In genomic region chrX:129981752-129982299, GRCh38 we compare ENCODE assay signal across 9 cellular contexts. TPM values are rescaled to one million over a fixed set of nuclear protein-coding genes. Genes with fewer than 3 reads are reported as not detected.
DNase-seq lines count a peak whose midpoint lies in the region; ATAC-seq and TF ChIP-seq lines count a peak whose summit lies in the region.
"Had no signal": no experiment of that assay in that cellular context is flagged by ENCODE, and none has a peak within 500 bp of the region (broad histone marks: within the 10 kb centered on the region; RNA-seq: fewer than 3 reads in every experiment).

No MANE protein-coding gene starts in this region.

- intact Hi-C loops in activated CD8-positive, alpha-beta T cell treated with anti-CD3 and anti-CD28 coated beads for 36 hours (cut with micrococcal nuclease): loop anchor here (10.0 kb wide), 1 partner anchor 47 kb away; no protein-coding TSS in a partner anchor

- peak overlapping the region; percentile 40 for H3K4me3 ChIP-seq in MG63
- H3K4me3 ChIP-seq in foreskin fibroblast (ENCODE audit: low read depth in 1 of 2, low read length in 2 of 2): peak overlapping the region; percentile 47 to 66

- H3K36me3 Mint-ChIP-seq in activated CD8-positive, alpha-beta T cell treated with anti-CD3 and anti-CD28 coated beads, Interleukin-2, amount 10 ng/mL, durations not matched to agents 7 days and 5 days (ENCODE audit: low read depth): no peaks in the 10 kb centered on the region
- H3K36me3 Mint-ChIP-seq in activated CD8-positive, alpha-beta T cell treated with anti-CD3 and anti-CD28 coated beads for 36 hours (ENCODE audit: low read depth): no peaks in the 10 kb centered on the region
- H3K36me3 Mint-ChIP-seq in stimulated activated memory B cell treated with anti-CD40 and anti-IgM and Interleukin-4, amounts not matched to agents 10 μg/mL and 1 μg/mL and 100 μg/mL, for 72 hours: no peaks in the 10 kb centered on the region
- H3K36me3 Mint-ChIP-seq: naive thymus-derived CD8-positive, alpha-beta T cell had no signal

- no peak overlapping the region for H3K4me3 Mint-ChIP-seq in activated CD8-positive, alpha-beta T cell treated with anti-CD3 and anti-CD28 coated beads, Interleukin-2, amount 10 ng/mL, durations not matched to agents 7 days and 5 days
- H3K4me3 Mint-ChIP-seq in activated CD8-positive, alpha-beta T cell treated with anti-CD3 and anti-CD28 coated beads for 36 hours: no peak overlapping the region
- no peak overlapping the region for H3K4me3 Mint-ChIP-seq in stimulated activated memory B cell treated with anti-CD40 and anti-IgM and Interleukin-4, amounts not matched to agents 10 μg/mL and 1 μg/mL and 100 μg/mL, for 72 hours

- ATAC-seq in activated CD8-positive, alpha-beta T cell treated with anti-CD3 and anti-CD28 coated beads, Interleukin-2, amount 10 ng/mL, durations not matched to agents 7 days and 5 days: peak; percentile 1
- ATAC-seq in activated CD8-positive, alpha-beta T cell treated with anti-CD3 and anti-CD28 coated beads for 36 hours: no peak
- ATAC-seq in stimulated activated memory B cell treated with anti-CD40 and anti-IgM and Interleukin-4, amounts not matched to agents 10 μg/mL and 1 μg/mL and 100 μg/mL, for 72 hours: no peak

- peak overlapping the region; percentile 66 for H3K27ac Mint-ChIP-seq in activated CD8-positive, alpha-beta T cell treated with anti-CD3 and anti-CD28 coated beads, Interleukin-2, amount 10 ng/mL, durations not matched to agents 7 days and 5 days
- H3K27ac Mint-ChIP-seq in activated CD8-positive, alpha-beta T cell treated with anti-CD3 and anti-CD28 coated beads for 36 hours: no peak overlapping the region
- peak overlapping the region; percentile 80 for H3K27ac Mint-ChIP-seq in stimulated activated memory B cell treated with anti-CD40 and anti-IgM and Interleukin-4, amounts not matched to agents 10 μg/mL and 1 μg/mL and 100 μg/mL, for 72 hours

- H3K27me3 ChIP-seq in MG63: no peaks in the 10 kb centered on the region

- POLR2A ChIA-PET in activated CD8-positive, alpha-beta T cell treated with anti-CD3 and anti-CD28 coated beads, Interleukin-2, amount 10 ng/mL, durations not matched to agents 7 days and 5 days (lab: Charles Lee): interaction anchor here (1.0 kb wide), 1 partner anchor 9 kb away, joined by 5 read pairs; no protein-coding TSS in a partner anchor
- POLR2A ChIA-PET in activated CD8-positive, alpha-beta T cell treated with anti-CD3 and anti-CD28 coated beads for 36 hours (lab: Charles Lee): interaction anchor here (1.1 kb wide), 1 partner anchor 21 kb away, joined by 4 read pairs; no protein-coding TSS in a partner anchor
- POLR2A ChIA-PET in GM10248 (lab: Yijun Ruan, JAX): no interaction called here

- DNase-seq in activated CD8-positive, alpha-beta T cell treated with anti-CD3 and anti-CD28 coated beads, Interleukin-2, amount 10 ng/mL, durations not matched to agents 7 days and 5 days: no peak
- DNase-seq in activated CD8-positive, alpha-beta T cell treated with anti-CD3 and anti-CD28 coated beads for 36 hours: no peak
- DNase-seq in MG63 (no peak), foreskin fibroblast (no peak), cerebellar cortex (ENCODE audit: low spot score) (no peak), NCI-H446 (lab: John Stamatoyannopoulos, UW) (no peak), GM10248 (ENCODE audit: extremely low spot score) (no peak)

- H3K9me3 Mint-ChIP-seq in activated CD8-positive, alpha-beta T cell treated with anti-CD3 and anti-CD28 coated beads, Interleukin-2, amount 10 ng/mL, durations not matched to agents 7 days and 5 days (ENCODE audit: insufficient read depth): no peaks in the 10 kb centered on the region
- no peaks in the 10 kb centered on the region for H3K9me3 Mint-ChIP-seq in activated CD8-positive, alpha-beta T cell treated with anti-CD3 and anti-CD28 coated beads for 36 hours
- H3K9me3 Mint-ChIP-seq in stimulated activated memory B cell treated with anti-CD40 and anti-IgM and Interleukin-4, amounts not matched to agents 10 μg/mL and 1 μg/mL and 100 μg/mL, for 72 hours: no peaks in the 10 kb centered on the region

- no peaks in the 10 kb centered on the region for H3K9me3 ChIP-seq in MG63

- no peak for TF ChIP-seq CTCF in activated CD8-positive, alpha-beta T cell treated with anti-CD3 and anti-CD28 coated beads for 36 hours (IDR thresholded peaks at IDR 0.05)
- TF ChIP-seq CTCF in foreskin fibroblast (IDR thresholded peaks at IDR 0.05; ENCODE audit: low read depth, low read length): no peak
- no peak for TF ChIP-seq CTCF in GM10248 (IDR thresholded peaks at IDR 0.05; ENCODE audit: control extremely low read depth, extremely low read depth, low read depth, missing control alignments)

- CTCF ChIA-PET in activated CD8-positive, alpha-beta T cell treated with anti-CD3 and anti-CD28 coated beads, Interleukin-2, amount 10 ng/mL, durations not matched to agents 7 days and 5 days (lab: Charles Lee): no interaction called here
- CTCF ChIA-PET in activated CD8-positive, alpha-beta T cell treated with anti-CD3 and anti-CD28 coated beads for 36 hours (lab: Charles Lee): interaction anchor here (1.1 kb wide), 1 partner anchor 56 kb away, joined by 3 read pairs; no protein-coding TSS in a partner anchor
- CTCF ChIA-PET in GM10248 (lab: Yijun Ruan, JAX): interaction anchor here (1.5 kb wide), 1 partner anchor 56 kb away, joined by 3 read pairs; no protein-coding TSS in a partner anchor

- no peaks in the 10 kb centered on the region for H3K36me3 ChIP-seq in MG63

- peaks cover 28% of the 10 kb centered on the region for H3K4me1 Mint-ChIP-seq in activated CD8-positive, alpha-beta T cell treated with anti-CD3 and anti-CD28 coated beads, Interleukin-2, amount 10 ng/mL, durations not matched to agents 7 days and 5 days (ENCODE audit: low read depth)
- H3K4me1 Mint-ChIP-seq in activated CD8-positive, alpha-beta T cell treated with anti-CD3 and anti-CD28 coated beads for 36 hours (ENCODE audit: low read depth): peaks cover 15% of the 10 kb centered on the region
- H3K4me1 Mint-ChIP-seq in stimulated activated memory B cell treated with anti-CD40 and anti-IgM and Interleukin-4, amounts not matched to agents 10 μg/mL and 1 μg/mL and 100 μg/mL, for 72 hours: peaks cover 26% of the 10 kb centered on the region

- H3K27me3 Mint-ChIP-seq in activated CD8-positive, alpha-beta T cell treated with anti-CD3 and anti-CD28 coated beads, Interleukin-2, amount 10 ng/mL, durations not matched to agents 7 days and 5 days (ENCODE audit: low read depth): peaks cover 2% of the 10 kb centered on the region
- H3K27me3 Mint-ChIP-seq in activated CD8-positive, alpha-beta T cell treated with anti-CD3 and anti-CD28 coated beads for 36 hours: no peaks in the 10 kb centered on the region
- no peaks in the 10 kb centered on the region for H3K27me3 Mint-ChIP-seq in stimulated activated memory B cell treated with anti-CD40 and anti-IgM and Interleukin-4, amounts not matched to agents 10 μg/mL and 1 μg/mL and 100 μg/mL, for 72 hours
- H3K27me3 Mint-ChIP-seq: naive thymus-derived CD8-positive, alpha-beta T cell had no signal

RNA-seq across cellular contexts. Expression of gene BCORL1, which starts 0.6 kb away (rescaled TPM):
- total RNA-seq in activated CD8-positive, alpha-beta T cell treated with anti-CD3 and anti-CD28 coated beads, Interleukin-2, amount 10 ng/mL, durations not matched to agents 7 days and 5 days: 10 to 100 TPM in 1 of 2 experiments, 1 to 10 TPM in 1; 9.7 to 10.9 TPM
- total RNA-seq in activated CD8-positive, alpha-beta T cell treated with anti-CD3 and anti-CD28 coated beads for 36 hours: 1 to 10 TPM; 7.1 to 9.9 TPM
- total RNA-seq in MG63 (2014; rRNA removed; shearing (Covaris generic); ENCODE audit: low replicate concordance): 0.13 and 0.39 TPM in 2 replicates
